23 cellular contexts compared by ENCODE assay signal in genomic region chr6:125968493-125968892, GRCh38.
"Had no signal": no experiment of that assay in that cellular context is flagged by ENCODE, and none has a peak within 500 bp of the region (broad histone marks: within the 10 kb centered on the region; RNA-seq: fewer than 3 reads in every experiment).

No MANE protein-coding gene starts in this region.

- H3K27ac Mint-ChIP-seq: activated CD4-positive, alpha-beta T cell treated with anti-CD3 and anti-CD28 coated beads, Interleukin-2, amount 10 ng/mL, durations not matched to agents 24 days and 14 days; activated CD8-positive, alpha-beta T cell treated with anti-CD3 and anti-CD28 coated beads, Interleukin-2, amount 10 ng/mL, durations not matched to agents 7 days and 5 days; stimulated activated naive B cell treated with anti-CD40 and anti-IgM and Interleukin-4, amounts not matched to agents 10 μg/mL and 1 μg/mL and 100 μg/mL, for 72 hours had no signal

- H3K27me3 Mint-ChIP-seq: activated CD4-positive, alpha-beta T cell treated with anti-CD3 and anti-CD28 coated beads, Interleukin-2, amount 10 ng/mL, durations not matched to agents 24 days and 14 days; activated naive CD8-positive, alpha-beta T cell; brain; naive thymus-derived CD8-positive, alpha-beta T cell; stimulated activated naive B cell treated with anti-CD40 and anti-IgM and Interleukin-4, amounts not matched to agents 10 μg/mL and 1 μg/mL and 100 μg/mL, for 72 hours had no signal

- H3K27me3 ChIP-seq: foreskin keratinocyte, left lung had no signal

- H3K4me3 ChIP-seq: left lung, mucosa of descending colon had no signal

- H3K27ac ChIP-seq: foreskin keratinocyte, left lung, parathyroid adenoma had no signal

- ATAC-seq: activated CD8-positive, alpha-beta T cell treated with anti-CD3 and anti-CD28 coated beads, Interleukin-2, amount 10 ng/mL, durations not matched to agents 7 days and 5 days; foreskin keratinocyte; left lung; mucosa of descending colon; naive thymus-derived CD8-positive, alpha-beta T cell; stimulated activated naive B cell treated with anti-CD40 and anti-IgM and Interleukin-4, amounts not matched to agents 10 μg/mL and 1 μg/mL and 100 μg/mL, for 72 hours had no signal

- FAIRE-seq: kidney had no signal

- H3K9me3 ChIP-seq: left lung, mucosa of descending colon had no signal

- DNase-seq: activated CD4-positive, alpha-beta T cell treated with anti-CD3 and anti-CD28 coated beads, Interleukin-2, amount 10 ng/mL, durations not matched to agents 24 days and 14 days; activated CD4-positive, CD25-positive, alpha-beta regulatory T cell; activated CD8-positive, alpha-beta memory T cell treated with anti-CD3 and anti-CD28 coated beads, Interleukin-2, amount 50 U/mL, for 4 hours; activated CD8-positive, alpha-beta T cell treated with anti-CD3 and anti-CD28 coated beads, Interleukin-2, amount 10 ng/mL, durations not matched to agents 7 days and 5 days; activated gamma-delta T cell; activated T-cell treated with anti-CD3 and anti-CD28 coated beads, Interleukin-2, amount 50 U/mL, for 48 hours; amygdala; effector memory CD4-positive, alpha-beta T cell; foreskin keratinocyte; glutamatergic neuron; hypothalamus; kidney; left lung; mammary epithelial cell; mucosa of descending colon; naive thymus-derived CD8-positive, alpha-beta T cell; retina; stimulated activated CD4-positive, alpha-beta T cell treated with anti-CD3 and anti-CD28 coated beads, Interleukin-2, amount 100 ng/mL, for 48 hours; stimulated activated naive B cell treated with anti-CD40 and anti-IgM and Interleukin-4, amounts not matched to agents 10 μg/mL and 1 μg/mL and 100 μg/mL, for 72 hours; trophoblast cell had no signal

- H3K9me3 Mint-ChIP-seq: activated CD4-positive, alpha-beta T cell treated with anti-CD3 and anti-CD28 coated beads, Interleukin-2, amount 10 ng/mL, durations not matched to agents 24 days and 14 days; naive thymus-derived CD8-positive, alpha-beta T cell; stimulated activated naive B cell treated with anti-CD40 and anti-IgM and Interleukin-4, amounts not matched to agents 10 μg/mL and 1 μg/mL and 100 μg/mL, for 72 hours had no signal

- H3K4me1 ChIP-seq: foreskin keratinocyte, left lung, parathyroid adenoma had no signal

- H3K4me3 Mint-ChIP-seq: activated CD4-positive, alpha-beta T cell treated with anti-CD3 and anti-CD28 coated beads, Interleukin-2, amount 10 ng/mL, durations not matched to agents 24 days and 14 days; activated CD8-positive, alpha-beta T cell treated with anti-CD3 and anti-CD28 coated beads, Interleukin-2, amount 10 ng/mL, durations not matched to agents 7 days and 5 days; activated naive CD8-positive, alpha-beta T cell; brain; naive thymus-derived CD8-positive, alpha-beta T cell; stimulated activated naive B cell treated with anti-CD40 and anti-IgM and Interleukin-4, amounts not matched to agents 10 μg/mL and 1 μg/mL and 100 μg/mL, for 72 hours had no signal
